25 cellular contexts compared by ENCODE assay signal in genomic region chr5:40909723-40910122, GRCh38. TPM values are rescaled to one million over a fixed set of nuclear protein-coding genes. Genes with fewer than 3 reads are reported as not detected.
DNase-seq lines count a peak whose midpoint lies in the region; ATAC-seq and TF ChIP-seq lines count a peak whose summit lies in the region.
"Had no signal": no experiment of that assay in that cellular context is flagged by ENCODE, and none has a peak within 500 bp of the region (broad histone marks: within the 10 kb centered on the region; RNA-seq: fewer than 3 reads in every experiment).

No MANE protein-coding gene starts in this region.

- H3K4me1 ChIP-seq in left ventricle myocardium inferior (peaks cover 28% of the 10 kb centered on the region), right cardiac atrium (ENCODE audit: control insufficient read depth, insufficient read depth, low read length) (no peaks in the 10 kb centered on the region), parathyroid adenoma (peaks cover 13% of the 10 kb centered on the region), vagina (no peaks in the 10 kb centered on the region)
- H3K4me1 ChIP-seq: BLaER1, breast epithelium, Caco-2, foreskin keratinocyte, thyroid gland had no signal

- H3K27ac ChIP-seq in left ventricle myocardium inferior (replicated peaks), result peak overlapping the region; percentile 70
- H3K27ac ChIP-seq in right cardiac atrium (ENCODE audit: low read length), result no peak overlapping the region
- no peak overlapping the region for H3K27ac ChIP-seq in parathyroid adenoma
- H3K27ac ChIP-seq in vagina, result no peak overlapping the region
- H3K27ac ChIP-seq: BLaER1, breast epithelium, foreskin keratinocyte had no signal

- no peaks in the 10 kb centered on the region for H3K9me3 ChIP-seq in left ventricle myocardium inferior (replicated peaks)
- H3K9me3 ChIP-seq in right cardiac atrium (ENCODE audit: control insufficient read depth, low read length), result no peaks in the 10 kb centered on the region
- H3K9me3 ChIP-seq in parathyroid adenoma (ENCODE audit: control insufficient read depth, low read length), result no peaks in the 10 kb centered on the region
- no peaks in the 10 kb centered on the region for H3K9me3 ChIP-seq in vagina
- H3K9me3 ChIP-seq: BLaER1, breast epithelium, Caco-2, pancreas, thyroid gland had no signal

- H3K9me3 Mint-ChIP-seq in glutamatergic neuron (ENCODE audit: unreplicated experiment), result no peaks in the 10 kb centered on the region
- H3K9me3 Mint-ChIP-seq in natural killer cell treated with Interleukin-12 subunit alpha and Interleukin-12 subunit beta and Interleukin-15 and Interleukin-18, amount 100 ng/mL, for 72 hours, result no peaks in the 10 kb centered on the region
- H3K9me3 Mint-ChIP-seq: activated CD4-positive, alpha-beta memory T cell treated with anti-CD3 and anti-CD28 coated beads for 36 hours; activated naive CD8-positive, alpha-beta T cell treated with anti-CD3 and anti-CD28 coated beads, Interleukin-2, amount 50 U/mL, for 24 hours; natural killer cell; stimulated activated naive B cell treated with anti-CD40 and anti-IgM and Interleukin-4, amounts not matched to agents 10 μg/mL and 1 μg/mL and 100 μg/mL, for 72 hours had no signal

- H3K4me3 ChIP-seq in left ventricle myocardium inferior (peak overlapping the region; percentile 51), right cardiac atrium (ENCODE audit: low read length) (peak overlapping the region; percentile 83), parathyroid adenoma (ENCODE audit: low read depth, low read length) (no peak overlapping the region), vagina (peak overlapping the region; percentile 15 to 18)
- H3K4me3 ChIP-seq: BLaER1, breast epithelium, thyroid gland had no signal

- H3K27me3 ChIP-seq in left ventricle myocardium inferior (ENCODE audit: low read depth) (no peaks in the 10 kb centered on the region), right cardiac atrium (ENCODE audit: control insufficient read depth, insufficient read depth) (no peaks in the 10 kb centered on the region), parathyroid adenoma (ENCODE audit: control insufficient read depth, insufficient read depth, low read length) (no peaks in the 10 kb centered on the region), vagina (no peaks in the 10 kb centered on the region)
- H3K27me3 ChIP-seq: BLaER1, breast epithelium, pancreas, thyroid gland had no signal

- 34% methylated on average over 2 of the region's 2 CpGs for WGBS in right cardiac atrium

- DNase-seq in left ventricle myocardium inferior (no peak), Right ventricle myocardium inferior (ENCODE audit: missing footprints) (no peak), right cardiac atrium (no peak), vagina (ENCODE audit: extremely low spot score in 2 of 2) (no peak), glutamatergic neuron (no peak)
- no peak for DNase-seq in natural killer cell treated with Interleukin-12 subunit alpha and Interleukin-12 subunit beta and Interleukin-15 and Interleukin-18, amount 100 ng/mL, for 72 hours (ENCODE audit: low spot score)
- DNase-seq: activated CD4-positive, alpha-beta memory T cell treated with anti-CD3 and anti-CD28 coated beads for 36 hours; activated CD4-positive, CD25-positive, alpha-beta regulatory T cell; activated effector memory CD4-positive, alpha-beta T cell treated with Interleukin-2 at 50 U/mL for 16 hours; activated naive CD8-positive, alpha-beta T cell treated with anti-CD3 and anti-CD28 coated beads, Interleukin-2, amount 50 U/mL, for 24 hours; Caco-2; dermis blood vessel endothelial cell; foreskin keratinocyte; Kasumi-1; kidney glomerular epithelial cell; natural killer cell; NCI-H1694 treated with DMSO at 0.1 percent for 48 hours; pancreas; stimulated activated CD4-positive, alpha-beta T cell treated with anti-CD3 and anti-CD28 coated beads, Interleukin-1b, Interleukin-23, amount 100 ng/mL, for 48 hours; stimulated activated naive B cell treated with anti-CD40 and anti-IgM and Interleukin-4, amounts not matched to agents 10 μg/mL and 1 μg/mL and 100 μg/mL, for 72 hours; thyroid gland had no signal

- H2AFZ ChIP-seq in parathyroid adenoma, result peak overlapping the region; percentile 36

- no peak overlapping the region for H3K4me2 ChIP-seq in parathyroid adenoma (ENCODE audit: low read length)
- H3K4me2 ChIP-seq: BLaER1 had no signal

- TF ChIP-seq CTCF in left ventricle myocardium inferior (IDR thresholded peaks at IDR 0.05; ENCODE audit: borderline replicate concordance), result no peak
- no peak for TF ChIP-seq CTCF in parathyroid adenoma (IDR thresholded peaks at IDR 0.05)
- no peak for TF ChIP-seq CTCF in vagina (IDR thresholded peaks at IDR 0.05)
- TF ChIP-seq CTCF in glutamatergic neuron (IDR thresholded peaks at IDR 0.05; ENCODE audit: partially characterized antibody, unreplicated experiment), result no peak

- no peak overlapping the region for H3K27ac Mint-ChIP-seq in glutamatergic neuron (ENCODE audit: unreplicated experiment)
- H3K27ac Mint-ChIP-seq in natural killer cell treated with Interleukin-12 subunit alpha and Interleukin-12 subunit beta and Interleukin-15 and Interleukin-18, amount 100 ng/mL, for 72 hours, result no peak overlapping the region
- H3K27ac Mint-ChIP-seq: activated CD4-positive, alpha-beta memory T cell treated with anti-CD3 and anti-CD28 coated beads for 36 hours; activated naive CD8-positive, alpha-beta T cell treated with anti-CD3 and anti-CD28 coated beads, Interleukin-2, amount 50 U/mL, for 24 hours; natural killer cell; stimulated activated naive B cell treated with anti-CD40 and anti-IgM and Interleukin-4, amounts not matched to agents 10 μg/mL and 1 μg/mL and 100 μg/mL, for 72 hours had no signal

- H3K36me3 ChIP-seq in left ventricle myocardium inferior, result no peaks in the 10 kb centered on the region
- H3K36me3 ChIP-seq in parathyroid adenoma (ENCODE audit: control insufficient read depth, insufficient read depth, low read length), result no peaks in the 10 kb centered on the region
- no peaks in the 10 kb centered on the region for H3K36me3 ChIP-seq in vagina
- H3K36me3 ChIP-seq: BLaER1, breast epithelium, pancreas, thyroid gland had no signal

- H3K36me3 Mint-ChIP-seq in glutamatergic neuron (ENCODE audit: unreplicated experiment), result no peaks in the 10 kb centered on the region
- no peaks in the 10 kb centered on the region for H3K36me3 Mint-ChIP-seq in natural killer cell treated with Interleukin-12 subunit alpha and Interleukin-12 subunit beta and Interleukin-15 and Interleukin-18, amount 100 ng/mL, for 72 hours
- H3K36me3 Mint-ChIP-seq: activated CD4-positive, alpha-beta memory T cell treated with anti-CD3 and anti-CD28 coated beads for 36 hours; natural killer cell; stimulated activated naive B cell treated with anti-CD40 and anti-IgM and Interleukin-4, amounts not matched to agents 10 μg/mL and 1 μg/mL and 100 μg/mL, for 72 hours had no signal

- no peak for TF ChIP-seq POLR2A in vagina (IDR thresholded peaks at IDR 0.05)

- H3K27me3 Mint-ChIP-seq in glutamatergic neuron (ENCODE audit: unreplicated experiment), result peaks cover 2% of the 10 kb centered on the region
- peaks cover 18 to 45% of the 10 kb centered on the region in 2 donors for H3K27me3 Mint-ChIP-seq in natural killer cell treated with Interleukin-12 subunit alpha and Interleukin-12 subunit beta and Interleukin-15 and Interleukin-18, amount 100 ng/mL, for 72 hours

- no peak overlapping the region for H3K9ac ChIP-seq in parathyroid adenoma
- H3K9ac ChIP-seq: BLaER1 had no signal

- intact Hi-C loops in left ventricle myocardium inferior (cut with micrococcal nuclease), result loop anchor here (10.0 kb wide), 2 partner anchors 285 to 605 kb away; partner anchors contain the start of gene PLCXD3
- intact Hi-C loops in Right ventricle myocardium inferior (cut with DNase I), result loop anchor here (5.0 to 10.0 kb wide), 4 partner anchors 283 to 615 kb away; no protein-coding TSS in a partner anchor
- intact Hi-C loops in right cardiac atrium (cut with DNase I), result loop anchor here (10.0 kb wide), 7 partner anchors 205 to 925 kb away; partner anchors contain the start of gene PLCXD3 (in 1 of the 4)
- intact Hi-C loops in vagina (cut with DNase I), result loop anchor here (5.0 to 10.0 kb wide), 2 partner anchors 83 to 605 kb away; partner anchors contain the start of gene PLCXD3

- no peak for ATAC-seq in Right ventricle myocardium inferior
- ATAC-seq in right cardiac atrium, result no peak
- ATAC-seq in HG02884 (IDR thresholded peaks at IDR 0.05; ENCODE audit: unreplicated experiment), result no peak
- ATAC-seq in natural killer cell treated with Interleukin-12 subunit alpha and Interleukin-12 subunit beta and Interleukin-15 and Interleukin-18, amount 100 ng/mL, for 72 hours, result no peak
- ATAC-seq: activated naive CD8-positive, alpha-beta T cell treated with anti-CD3 and anti-CD28 coated beads, Interleukin-2, amount 50 U/mL, for 24 hours; foreskin keratinocyte; natural killer cell; stimulated activated naive B cell treated with anti-CD40 and anti-IgM and Interleukin-4, amounts not matched to agents 10 μg/mL and 1 μg/mL and 100 μg/mL, for 72 hours had no signal

- no peaks in the 10 kb centered on the region for H3K4me1 Mint-ChIP-seq in glutamatergic neuron (ENCODE audit: low read depth, unreplicated experiment)
- H3K4me1 Mint-ChIP-seq in natural killer cell treated with Interleukin-12 subunit alpha and Interleukin-12 subunit beta and Interleukin-15 and Interleukin-18, amount 100 ng/mL, for 72 hours (ENCODE audit: low read depth in 2 of 2), result no peaks in the 10 kb centered on the region
- H3K4me1 Mint-ChIP-seq: activated naive CD8-positive, alpha-beta T cell treated with anti-CD3 and anti-CD28 coated beads, Interleukin-2, amount 50 U/mL, for 24 hours had no signal

- H3K4me3 Mint-ChIP-seq in glutamatergic neuron (ENCODE audit: unreplicated experiment), result no peak overlapping the region
- no peak overlapping the region for H3K4me3 Mint-ChIP-seq in natural killer cell treated with Interleukin-12 subunit alpha and Interleukin-12 subunit beta and Interleukin-15 and Interleukin-18, amount 100 ng/mL, for 72 hours
- H3K4me3 Mint-ChIP-seq: activated CD4-positive, alpha-beta memory T cell treated with anti-CD3 and anti-CD28 coated beads for 36 hours; activated naive CD8-positive, alpha-beta T cell treated with anti-CD3 and anti-CD28 coated beads, Interleukin-2, amount 50 U/mL, for 24 hours; natural killer cell; stimulated activated naive B cell treated with anti-CD40 and anti-IgM and Interleukin-4, amounts not matched to agents 10 μg/mL and 1 μg/mL and 100 μg/mL, for 72 hours had no signal

- H3K79me2 ChIP-seq in parathyroid adenoma, result no peaks in the 10 kb centered on the region

RNA-seq across cellular contexts. Expression of gene C7, which starts 0.4 kb away (rescaled TPM):
- 175 TPM for total RNA-seq in left ventricle myocardium inferior
- total RNA-seq in Right ventricle myocardium inferior, result 346 TPM
- 1,000 to 10,000 TPM in 1 of 4 donors, 100 to 1,000 TPM in 3; 566 to 1,240 (median 707) TPM for total RNA-seq in right cardiac atrium
- polyA plus RNA-seq in right cardiac atrium, result 518 TPM
- 385 TPM for total RNA-seq in vagina
- total RNA-seq in glutamatergic neuron (ENCODE audit: unreplicated experiment), result not detected
- total RNA-seq in natural killer cell treated with Interleukin-12 subunit alpha and Interleukin-12 subunit beta and Interleukin-15 and Interleukin-18, amount 100 ng/mL, for 72 hours, result not detected
- total RNA-seq: activated CD4-positive, alpha-beta memory T cell treated with anti-CD3 and anti-CD28 coated beads for 36 hours; Caco-2; foreskin keratinocyte; natural killer cell had no signal
- polyA plus RNA-seq: foreskin keratinocyte had no signal

Comparison
In these comparisons a context has a peak if more than half of its experiments do, and no peak if none do; other contexts are left out.
1. RNA of gene C7, which starts 0.4 kb away (total RNA-seq): 566 to 1,240 TPM in right cardiac atrium, 385 TPM in vagina (single experiment), 346 TPM in Right ventricle myocardium inferior (single experiment) and 175 TPM in left ventricle myocardium inferior (single experiment); not detected in natural killer cell treated with Interleukin-12 subunit alpha and Interleukin-12 subunit beta and Interleukin-15 and Interleukin-18, amount 100 ng/mL, for 72 hours and not detected in glutamatergic neuron (single experiment); every median in the first group is over 100 times any median in the second.